Comparison of ENCODE assay signal across 8 cellular contexts in genomic region chr22:42856179-42856864, GRCh38. TPM values are rescaled to one million over a fixed set of nuclear protein-coding genes. Genes with fewer than 3 reads are reported as not detected.
DNase-seq lines count a peak whose midpoint lies in the region; ATAC-seq and TF ChIP-seq lines count a peak whose summit lies in the region.

No MANE protein-coding gene starts in this region.

- TF ChIP-seq CTCF in GM12864 (IDR thresholded peaks at IDR 0.05; ENCODE audit: low read depth, low read length, missing control alignments) (no peak), PC-9 (conservative IDR thresholded peaks at IDR 0.05) (no peak), heart left ventricle (IDR thresholded peaks at IDR 0.05) (no peak)

- no peak for TF ChIP-seq POLR2A in heart left ventricle (IDR thresholded peaks at IDR 0.05)

- no peaks in the 10 kb centered on the region for H3K9me3 ChIP-seq in PC-9 (ENCODE audit: insufficient read depth, low read depth)
- H3K9me3 ChIP-seq in heart left ventricle, result no peaks in the 10 kb centered on the region
- H3K9me3 ChIP-seq in aorta (ENCODE audit: control insufficient read depth, low read length), result no peaks in the 10 kb centered on the region

- no peaks in the 10 kb centered on the region for H3K36me3 ChIP-seq in PC-9 (ENCODE audit: low read depth)
- peaks cover 0 to 4% (median 0%) of the 10 kb centered on the region in 9 donors for H3K36me3 ChIP-seq in heart left ventricle
- no peaks in the 10 kb centered on the region for H3K36me3 ChIP-seq in aorta (ENCODE audit: control insufficient read depth in 1 of 2, insufficient read depth in 2 of 2, low read length in 1 of 2)

- H3K79me2 ChIP-seq in PC-9 (ENCODE audit: low read depth), result peaks cover 50% of the 10 kb centered on the region

- H3K27me3 ChIP-seq in PC-9 (ENCODE audit: insufficient read depth, low read depth), result no peaks in the 10 kb centered on the region
- no peaks in the 10 kb centered on the region for H3K27me3 ChIP-seq in heart left ventricle
- H3K27me3 ChIP-seq in aorta (ENCODE audit: control insufficient read depth in 1 of 2, insufficient read depth in 2 of 2, low read length in 1 of 2), result no peaks in the 10 kb centered on the region

- 0 to 1% (median 0%) methylated on average over 24 to 44 of the region's 44 CpGs for WGBS in heart left ventricle, 4 donors
- 0% methylated on average over 27 to 44 of the region's 44 CpGs for WGBS in aorta, 2 donors

- H3K9me2 ChIP-seq in PC-9 (ENCODE audit: insufficient read depth), result no peaks in the 10 kb centered on the region

- BruUV-seq in PC-9 (replicated peaks; lab: Mats Ljungman, UMichigan), result TSS peak; percentile 32

- H3K27ac ChIP-seq in PC-9 (peak overlapping the region; percentile 75), heart left ventricle (peak overlapping the region; percentile 87 to 98 (median 98)), aorta (ENCODE audit: low read depth in 1 of 2, low read length in 2 of 2) (peak overlapping the region; percentile 71 to 82)

- peak overlapping the region; percentile 96 for H3K4me2 ChIP-seq in PC-9

- H3K4me3 ChIP-seq in GM12864 (ENCODE audit: low read depth, low read length) (peak overlapping the region; percentile 86), PC-9 (peak overlapping the region; percentile 94), heart left ventricle (peak overlapping the region; percentile 72 to 95 (median 90)), aorta (ENCODE audit: low read length in 2 of 2) (peak overlapping the region; percentile 56 to 96)

- POLR2A ChIA-PET in PC-9 (lab: Charles Lee; ENCODE audit: unreplicated experiment), result interaction anchor here (0.6 kb wide), 2 partner anchors 14 to 378 kb away, joined by 4 to 5 read pairs; no protein-coding TSS in a partner anchor

- CTCF ChIA-PET in PC-9 (lab: Charles Lee), result interaction anchor here (2.0 kb wide), 1 partner anchor 11 kb away, joined by 15 read pairs; no protein-coding TSS in a partner anchor

- intact Hi-C loops in PC-9 (cut with micrococcal nuclease; ENCODE audit: unreplicated experiment) (no loop called here), heart left ventricle (cut with DNase I) (loop anchor here in 3 of 10 donors (5.0 to 10.0 kb wide), 3 partner anchors 72 to 209 kb away; partner anchors contain the start of gene CYB5R3 (in 1 of the 3)), aorta (cut with DNase I) (no loop called here)

- DNase-seq in GM12864 (ENCODE audit: low read depth) (no peak), PC-9 (peak in 1 of 2 experiments; percentile 15), activated gamma-delta T cell treated with Interleukin-2 at 50 U/mL for 16 hours (peak; percentile 52), heart left ventricle (peak; percentile 71 to 81 (median 75)), putamen (ENCODE audit: low spot score) (peak; percentile 45), aorta (peak; percentile 80 to 91), NCI-H345 (lab: John Stamatoyannopoulos, UW) (no peak)

- peak; percentile 23 for ATAC-seq in HG02678 (IDR thresholded peaks at IDR 0.05; ENCODE audit: unreplicated experiment)
- ATAC-seq in heart left ventricle, result peak; percentile 19 to 61 (median 32)
- ATAC-seq in aorta (ENCODE audit: low FRiP score), result peak; percentile 64

- peak overlapping the region; percentile 85 for H2AFZ ChIP-seq in PC-9

- peaks cover 17% of the 10 kb centered on the region for H3K4me1 ChIP-seq in PC-9 (replicated peaks; ENCODE audit: insufficient read depth)
- H3K4me1 ChIP-seq in heart left ventricle, result peaks cover 0 to 35% (median 18%) of the 10 kb centered on the region in 12 donors
- H3K4me1 ChIP-seq in aorta (ENCODE audit: control insufficient read depth in 1 of 2, insufficient read depth in 2 of 2, low read length in 2 of 2), result peaks cover 2 to 3% of the 10 kb centered on the region in 2 donors

- H4K20me1 ChIP-seq in PC-9 (ENCODE audit: insufficient read depth), result peaks cover 15% of the 10 kb centered on the region; the same call in 1 of the 2 replicates

- H3F3A ChIP-seq in PC-9 (ENCODE audit: insufficient read depth, low read depth), result peaks cover 29% of the 10 kb centered on the region

RNA-seq across cellular contexts. Expression of gene ARFGAP3, which starts 0.8 kb away (rescaled TPM):
- 26.5 and 29.1 TPM in 2 replicates for total RNA-seq in PC-9 (2021)
- 10 to 100 TPM; 15.4 to 30.9 (median 25.1) TPM for total RNA-seq in heart left ventricle
- polyA plus RNA-seq in heart left ventricle, result 10 to 100 TPM; 13.3 to 34.0 TPM
- 10 to 100 TPM; 45.9 to 60.5 TPM for total RNA-seq in aorta
- 10 to 100 TPM; 40.1 to 43.7 TPM for polyA plus RNA-seq in aorta

Comparison
In these comparisons a context has a peak if more than half of its experiments do, and no peak if none do; other contexts are left out.
1. DNase-seq: peak in activated gamma-delta T cell treated with Interleukin-2 at 50 U/mL for 16 hours (single experiment), heart left ventricle (5 of 5), putamen (single experiment) and aorta (2 of 2); none in GM12864 (single experiment) and NCI-H345 (single experiment).
2. Peak in every context shown above with its lines, with median percentiles within 50 percentile points of each other: H3K4me3 ChIP-seq, ATAC-seq and H3K27ac ChIP-seq.